Comparison of ENCODE assay signal across 1 cellular context in the genomic region with DNA sequence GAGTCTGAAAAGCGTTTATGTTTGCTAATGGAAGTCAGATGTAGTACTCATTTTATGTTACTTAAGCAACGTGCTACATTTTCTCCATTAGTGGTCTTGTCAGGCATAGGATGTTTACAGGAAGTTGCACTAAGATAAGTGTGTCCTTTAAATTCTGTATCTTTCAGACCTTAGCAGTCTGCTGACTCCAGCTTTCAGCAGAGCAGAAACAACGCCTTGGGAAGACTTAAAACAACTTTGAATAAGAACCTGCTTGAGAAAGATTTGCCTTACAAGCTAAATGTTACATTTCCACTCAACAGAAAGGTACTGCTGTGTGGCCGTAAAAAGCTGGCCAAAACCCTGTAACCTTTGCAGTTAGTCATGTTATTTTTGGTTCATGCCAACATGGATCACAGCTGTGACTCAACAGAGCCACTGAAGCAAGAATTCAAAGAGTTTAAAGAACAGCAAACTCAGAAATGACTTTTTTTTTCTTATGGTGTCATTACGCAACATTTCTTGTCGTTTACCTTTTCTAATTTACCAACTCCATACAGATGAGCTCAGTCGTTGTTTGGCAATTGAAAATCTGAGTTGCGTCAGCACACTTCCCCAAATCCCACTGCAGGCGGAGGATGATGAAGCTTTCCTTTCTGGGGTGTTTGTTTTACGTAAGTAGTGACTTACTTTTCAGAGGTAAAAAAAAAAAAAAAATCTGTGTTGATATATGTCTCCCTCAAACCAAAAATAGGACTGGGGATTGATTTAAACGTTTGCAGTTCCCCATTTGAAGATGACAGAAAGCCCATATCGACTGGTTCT.
TF ChIP-seq lines count a peak whose summit lies in the region.

No MANE protein-coding gene starts in this region.

TF ChIP-seq in K562, 482 proteins besides CTCF, POLR2A, EP300 and RAD21 (continued from another document and continues in another):
- TF ChIP-seq, protein P1, sequence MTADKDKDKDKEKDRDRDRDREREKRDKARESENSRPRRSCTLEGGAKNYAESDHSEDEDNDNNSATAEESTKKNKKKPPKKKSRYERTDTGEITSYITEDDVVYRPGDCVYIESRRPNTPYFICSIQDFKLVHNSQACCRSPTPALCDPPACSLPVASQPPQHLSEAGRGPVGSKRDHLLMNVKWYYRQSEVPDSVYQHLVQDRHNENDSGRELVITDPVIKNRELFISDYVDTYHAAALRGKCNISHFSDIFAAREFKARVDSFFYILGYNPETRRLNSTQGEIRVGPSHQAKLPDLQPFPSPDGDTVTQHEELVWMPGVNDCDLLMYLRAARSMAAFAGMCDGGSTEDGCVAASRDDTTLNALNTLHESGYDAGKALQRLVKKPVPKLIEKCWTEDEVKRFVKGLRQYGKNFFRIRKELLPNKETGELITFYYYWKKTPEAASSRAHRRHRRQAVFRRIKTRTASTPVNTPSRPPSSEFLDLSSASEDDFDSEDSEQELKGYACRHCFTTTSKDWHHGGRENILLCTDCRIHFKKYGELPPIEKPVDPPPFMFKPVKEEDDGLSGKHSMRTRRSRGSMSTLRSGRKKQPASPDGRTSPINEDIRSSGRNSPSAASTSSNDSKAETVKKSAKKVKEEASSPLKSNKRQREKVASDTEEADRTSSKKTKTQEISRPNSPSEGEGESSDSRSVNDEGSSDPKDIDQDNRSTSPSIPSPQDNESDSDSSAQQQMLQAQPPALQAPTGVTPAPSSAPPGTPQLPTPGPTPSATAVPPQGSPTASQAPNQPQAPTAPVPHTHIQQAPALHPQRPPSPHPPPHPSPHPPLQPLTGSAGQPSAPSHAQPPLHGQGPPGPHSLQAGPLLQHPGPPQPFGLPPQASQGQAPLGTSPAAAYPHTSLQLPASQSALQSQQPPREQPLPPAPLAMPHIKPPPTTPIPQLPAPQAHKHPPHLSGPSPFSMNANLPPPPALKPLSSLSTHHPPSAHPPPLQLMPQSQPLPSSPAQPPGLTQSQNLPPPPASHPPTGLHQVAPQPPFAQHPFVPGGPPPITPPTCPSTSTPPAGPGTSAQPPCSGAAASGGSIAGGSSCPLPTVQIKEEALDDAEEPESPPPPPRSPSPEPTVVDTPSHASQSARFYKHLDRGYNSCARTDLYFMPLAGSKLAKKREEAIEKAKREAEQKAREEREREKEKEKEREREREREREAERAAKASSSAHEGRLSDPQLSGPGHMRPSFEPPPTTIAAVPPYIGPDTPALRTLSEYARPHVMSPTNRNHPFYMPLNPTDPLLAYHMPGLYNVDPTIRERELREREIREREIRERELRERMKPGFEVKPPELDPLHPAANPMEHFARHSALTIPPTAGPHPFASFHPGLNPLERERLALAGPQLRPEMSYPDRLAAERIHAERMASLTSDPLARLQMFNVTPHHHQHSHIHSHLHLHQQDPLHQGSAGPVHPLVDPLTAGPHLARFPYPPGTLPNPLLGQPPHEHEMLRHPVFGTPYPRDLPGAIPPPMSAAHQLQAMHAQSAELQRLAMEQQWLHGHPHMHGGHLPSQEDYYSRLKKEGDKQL (CRISPR knock-in tag; IDR thresholded peaks at IDR 0.05; ENCODE audit: borderline replicate concordance), result no peak
- TF ChIP-seq ZBTB12 (CRISPR knock-in tag; IDR thresholded peaks at IDR 0.05) (0 out of 2 replicates have a peak, but pooled peaks have one; percentile 30), TAF9B (IDR thresholded peaks at IDR 0.05; ENCODE audit: partially characterized antibody) (no peak), FIP1L1 (IDR thresholded peaks at IDR 0.05; ENCODE audit: low read depth, low read length, poor library complexity, severe bottlenecking) (no peak), STAG1 (CRISPR knock-in tag; IDR thresholded peaks at IDR 0.05; ENCODE audit: borderline replicate concordance) (no peak), MBD2 (IDR thresholded peaks at IDR 0.05; ENCODE audit: borderline replicate concordance, low read depth) (peak; percentile 21; the same call in 1 of the 2 replicates), ZNF311 (CRISPR knock-in tag; IDR thresholded peaks at IDR 0.05) (no peak), CREB5 (CRISPR knock-in tag; IDR thresholded peaks at IDR 0.05) (peak; percentile 50; the same call in 1 of the 2 replicates), YY1 (IDR thresholded peaks at IDR 0.05; ENCODE audit: borderline replicate concordance in 1 of 3, control insufficient read depth in 1 of 3, extremely low read depth in 1 of 3, insufficient read depth in 3 of 3, insufficient read length in 1 of 3, insufficient replicate concordance in 2 of 3, low read depth in 1 of 3, low read length in 2 of 3) (no peak), SIRT6 (IDR thresholded peaks at IDR 0.05; ENCODE audit: low read depth, low read length) (no peak), ZNF668 (CRISPR knock-in tag; IDR thresholded peaks at IDR 0.05) (peak; percentile 45; the same call in 1 of the 2 replicates), NCOA6 (IDR thresholded peaks at IDR 0.05) (no peak), MYC (IDR thresholded peaks at IDR 0.05; ENCODE audit: low read depth, low read length) (peak; percentile 60), MYC (CRISPR knock-in tag; IDR thresholded peaks at IDR 0.05; ENCODE audit: borderline replicate concordance, low read depth) (0 out of 2 replicates have a peak, but pooled peaks have one; percentile 19), MTA1 (IDR thresholded peaks at IDR 0.05; ENCODE audit: borderline replicate concordance) (0 out of 2 replicates have a peak, but pooled peaks have one; percentile 31), BMI1 (IDR thresholded peaks at IDR 0.05; ENCODE audit: low read length) (no peak), ARID1B (IDR thresholded peaks at IDR 0.05) (peak; percentile 49; the same call in 1 of the 2 replicates), CEBPB (tag; IDR thresholded peaks at IDR 0.05) (peak; percentile 100), NFE2L1 (tag; IDR thresholded peaks at IDR 0.05; ENCODE audit: borderline replicate concordance, low read depth) (no peak), ZNF444 (CRISPR knock-in tag; IDR thresholded peaks at IDR 0.05) (no peak), TOE1 (IDR thresholded peaks at IDR 0.05; ENCODE audit: borderline replicate concordance) (no peak), TOE1 (CRISPR knock-in tag; IDR thresholded peaks at IDR 0.05; ENCODE audit: borderline replicate concordance, low read depth) (no peak), DPF2 (IDR thresholded peaks at IDR 0.05) (peak; percentile 65), PURB (CRISPR knock-in tag; IDR thresholded peaks at IDR 0.05; ENCODE audit: low read depth) (no peak), MCM7 (IDR thresholded peaks at IDR 0.05) (no peak), SRSF1 (IDR thresholded peaks at IDR 0.05; ENCODE audit: low read depth, low read length) (no peak), DEAF1 (CRISPR knock-in tag; IDR thresholded peaks at IDR 0.05) (no peak), GTF2A2 (tag; IDR thresholded peaks at IDR 0.05) (no peak), MECOM (CRISPR knock-in tag; IDR thresholded peaks at IDR 0.05) (peak; percentile 72; the same call in 1 of the 2 replicates), REST (CRISPR knock-in tag; IDR thresholded peaks at IDR 0.05; ENCODE audit: low read depth) (no peak), RB1 (IDR thresholded peaks at IDR 0.05; ENCODE audit: low read depth) (no peak), DACH1 (IDR thresholded peaks at IDR 0.05; ENCODE audit: partially characterized antibody) (no peak), ZNF165 (CRISPR knock-in tag; IDR thresholded peaks at IDR 0.05; ENCODE audit: borderline replicate concordance) (no peak)
- TF ChIP-seq, protein P2, sequence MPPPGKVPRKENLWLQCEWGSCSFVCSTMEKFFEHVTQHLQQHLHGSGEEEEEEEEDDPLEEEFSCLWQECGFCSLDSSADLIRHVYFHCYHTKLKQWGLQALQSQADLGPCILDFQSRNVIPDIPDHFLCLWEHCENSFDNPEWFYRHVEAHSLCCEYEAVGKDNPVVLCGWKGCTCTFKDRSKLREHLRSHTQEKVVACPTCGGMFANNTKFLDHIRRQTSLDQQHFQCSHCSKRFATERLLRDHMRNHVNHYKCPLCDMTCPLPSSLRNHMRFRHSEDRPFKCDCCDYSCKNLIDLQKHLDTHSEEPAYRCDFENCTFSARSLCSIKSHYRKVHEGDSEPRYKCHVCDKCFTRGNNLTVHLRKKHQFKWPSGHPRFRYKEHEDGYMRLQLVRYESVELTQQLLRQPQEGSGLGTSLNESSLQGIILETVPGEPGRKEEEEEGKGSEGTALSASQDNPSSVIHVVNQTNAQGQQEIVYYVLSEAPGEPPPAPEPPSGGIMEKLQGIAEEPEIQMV (tag; conservative IDR thresholded peaks at IDR 0.05; ENCODE audit: low read depth), result no peak
- TF ChIP-seq, protein P3, sequence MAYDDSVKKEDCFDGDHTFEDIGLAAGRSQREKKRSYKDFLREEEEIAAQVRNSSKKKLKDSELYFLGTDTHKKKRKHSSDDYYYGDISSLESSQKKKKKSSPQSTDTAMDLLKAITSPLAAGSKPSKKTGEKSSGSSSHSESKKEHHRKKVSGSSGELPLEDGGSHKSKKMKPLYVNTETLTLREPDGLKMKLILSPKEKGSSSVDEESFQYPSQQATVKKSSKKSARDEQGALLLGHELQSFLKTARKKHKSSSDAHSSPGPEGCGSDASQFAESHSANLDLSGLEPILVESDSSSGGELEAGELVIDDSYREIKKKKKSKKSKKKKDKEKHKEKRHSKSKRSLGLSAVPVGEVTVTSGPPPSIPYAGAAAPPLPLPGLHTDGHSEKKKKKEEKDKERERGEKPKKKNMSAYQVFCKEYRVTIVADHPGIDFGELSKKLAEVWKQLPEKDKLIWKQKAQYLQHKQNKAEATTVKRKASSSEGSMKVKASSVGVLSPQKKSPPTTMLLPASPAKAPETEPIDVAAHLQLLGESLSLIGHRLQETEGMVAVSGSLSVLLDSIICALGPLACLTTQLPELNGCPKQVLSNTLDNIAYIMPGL (CRISPR knock-in tag; IDR thresholded peaks at IDR 0.05), result no peak
- TF ChIP-seq, protein P4, sequence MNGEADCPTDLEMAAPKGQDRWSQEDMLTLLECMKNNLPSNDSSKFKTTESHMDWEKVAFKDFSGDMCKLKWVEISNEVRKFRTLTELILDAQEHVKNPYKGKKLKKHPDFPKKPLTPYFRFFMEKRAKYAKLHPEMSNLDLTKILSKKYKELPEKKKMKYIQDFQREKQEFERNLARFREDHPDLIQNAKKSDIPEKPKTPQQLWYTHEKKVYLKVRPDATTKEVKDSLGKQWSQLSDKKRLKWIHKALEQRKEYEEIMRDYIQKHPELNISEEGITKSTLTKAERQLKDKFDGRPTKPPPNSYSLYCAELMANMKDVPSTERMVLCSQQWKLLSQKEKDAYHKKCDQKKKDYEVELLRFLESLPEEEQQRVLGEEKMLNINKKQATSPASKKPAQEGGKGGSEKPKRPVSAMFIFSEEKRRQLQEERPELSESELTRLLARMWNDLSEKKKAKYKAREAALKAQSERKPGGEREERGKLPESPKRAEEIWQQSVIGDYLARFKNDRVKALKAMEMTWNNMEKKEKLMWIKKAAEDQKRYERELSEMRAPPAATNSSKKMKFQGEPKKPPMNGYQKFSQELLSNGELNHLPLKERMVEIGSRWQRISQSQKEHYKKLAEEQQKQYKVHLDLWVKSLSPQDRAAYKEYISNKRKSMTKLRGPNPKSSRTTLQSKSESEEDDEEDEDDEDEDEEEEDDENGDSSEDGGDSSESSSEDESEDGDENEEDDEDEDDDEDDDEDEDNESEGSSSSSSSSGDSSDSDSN (IDR thresholded peaks at IDR 0.05; ENCODE audit: borderline replicate concordance in 1 of 2, low read depth in 2 of 2, low read length in 2 of 2), result no peak
